Comparison of ENCODE assay signal across 2 cellular contexts in the genomic region with DNA sequence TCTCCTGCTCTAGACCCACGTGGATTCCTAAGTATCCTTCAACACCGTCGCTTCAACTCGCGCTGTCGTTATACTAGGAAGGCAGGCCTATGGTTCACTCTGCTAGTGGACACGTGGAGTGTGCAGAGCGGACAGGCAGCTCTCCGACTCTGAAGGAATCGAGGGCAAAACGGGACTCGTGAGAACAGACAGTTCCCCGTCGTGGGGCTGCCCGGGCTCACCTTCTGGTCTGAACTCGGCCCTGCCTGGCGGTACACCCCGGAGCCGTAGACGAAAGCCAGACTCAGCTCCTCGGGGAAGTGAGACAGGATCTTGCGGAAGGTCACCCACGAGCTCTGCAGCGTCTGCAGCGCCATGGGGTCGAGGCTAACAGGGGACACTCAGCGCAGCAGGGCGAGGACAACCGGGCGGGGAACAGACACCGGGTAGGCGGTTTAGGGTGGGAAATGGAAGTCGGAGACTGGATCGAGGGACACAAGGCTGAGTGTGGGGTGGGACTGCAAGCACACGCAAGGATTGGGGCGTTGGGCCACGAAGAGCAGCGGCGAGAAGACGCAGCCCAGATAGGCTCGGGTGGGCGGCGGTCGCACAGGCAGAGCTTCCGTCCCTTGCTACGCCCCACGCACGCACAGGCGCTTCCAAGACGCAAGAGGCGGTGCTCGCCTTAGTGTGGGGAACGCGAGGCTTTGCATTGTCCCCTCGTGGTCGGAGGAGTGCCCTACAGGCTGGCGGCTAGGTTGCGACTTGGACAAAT.
TF ChIP-seq lines count a peak whose summit lies in the region.

A gene with protein sequence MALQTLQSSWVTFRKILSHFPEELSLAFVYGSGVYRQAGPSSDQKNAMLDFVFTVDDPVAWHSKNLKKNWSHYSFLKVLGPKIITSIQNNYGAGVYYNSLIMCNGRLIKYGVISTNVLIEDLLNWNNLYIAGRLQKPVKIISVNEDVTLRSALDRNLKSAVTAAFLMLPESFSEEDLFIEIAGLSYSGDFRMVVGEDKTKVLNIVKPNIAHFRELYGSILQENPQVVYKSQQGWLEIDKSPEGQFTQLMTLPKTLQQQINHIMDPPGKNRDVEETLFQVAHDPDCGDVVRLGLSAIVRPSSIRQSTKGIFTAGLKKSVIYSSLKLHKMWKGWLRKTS (minus strand): TSS at position 605 of the 754 bp plus-strand sequence. CDS start 249 bp downstream, at position 356.

TF ChIP-seq in HEK293T, 16 proteins besides CTCF, POLR2A, EP300 and RAD21 (continued from another document):
- TF ChIP-seq, protein P1, sequence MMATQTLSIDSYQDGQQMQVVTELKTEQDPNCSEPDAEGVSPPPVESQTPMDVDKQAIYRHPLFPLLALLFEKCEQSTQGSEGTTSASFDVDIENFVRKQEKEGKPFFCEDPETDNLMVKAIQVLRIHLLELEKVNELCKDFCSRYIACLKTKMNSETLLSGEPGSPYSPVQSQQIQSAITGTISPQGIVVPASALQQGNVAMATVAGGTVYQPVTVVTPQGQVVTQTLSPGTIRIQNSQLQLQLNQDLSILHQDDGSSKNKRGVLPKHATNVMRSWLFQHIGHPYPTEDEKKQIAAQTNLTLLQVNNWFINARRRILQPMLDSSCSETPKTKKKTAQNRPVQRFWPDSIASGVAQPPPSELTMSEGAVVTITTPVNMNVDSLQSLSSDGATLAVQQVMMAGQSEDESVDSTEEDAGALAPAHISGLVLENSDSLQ (IDR thresholded peaks at IDR 0.05), result no peak
- no peak for TF ChIP-seq HDGF (IDR thresholded peaks at IDR 0.05; ENCODE audit: borderline replicate concordance)
- TF ChIP-seq FOXK2 (IDR thresholded peaks at IDR 0.05), result no peak
- no peak for TF ChIP-seq CTBP1 (IDR thresholded peaks at IDR 0.05; ENCODE audit: borderline replicate concordance)
TF ChIP-seq in HEK293T: peak in this region for 3.

TF ChIP-seq in SK-N-SH, 30 proteins besides CTCF, POLR2A, EP300 and RAD21 (continued from another document):
- TF ChIP-seq, protein P2, sequence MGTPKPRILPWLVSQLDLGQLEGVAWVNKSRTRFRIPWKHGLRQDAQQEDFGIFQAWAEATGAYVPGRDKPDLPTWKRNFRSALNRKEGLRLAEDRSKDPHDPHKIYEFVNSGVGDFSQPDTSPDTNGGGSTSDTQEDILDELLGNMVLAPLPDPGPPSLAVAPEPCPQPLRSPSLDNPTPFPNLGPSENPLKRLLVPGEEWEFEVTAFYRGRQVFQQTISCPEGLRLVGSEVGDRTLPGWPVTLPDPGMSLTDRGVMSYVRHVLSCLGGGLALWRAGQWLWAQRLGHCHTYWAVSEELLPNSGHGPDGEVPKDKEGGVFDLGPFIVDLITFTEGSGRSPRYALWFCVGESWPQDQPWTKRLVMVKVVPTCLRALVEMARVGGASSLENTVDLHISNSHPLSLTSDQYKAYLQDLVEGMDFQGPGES (IDR thresholded peaks at IDR 0.05; ENCODE audit: low read depth, low read length), result no peak
- TF ChIP-seq, protein P3, sequence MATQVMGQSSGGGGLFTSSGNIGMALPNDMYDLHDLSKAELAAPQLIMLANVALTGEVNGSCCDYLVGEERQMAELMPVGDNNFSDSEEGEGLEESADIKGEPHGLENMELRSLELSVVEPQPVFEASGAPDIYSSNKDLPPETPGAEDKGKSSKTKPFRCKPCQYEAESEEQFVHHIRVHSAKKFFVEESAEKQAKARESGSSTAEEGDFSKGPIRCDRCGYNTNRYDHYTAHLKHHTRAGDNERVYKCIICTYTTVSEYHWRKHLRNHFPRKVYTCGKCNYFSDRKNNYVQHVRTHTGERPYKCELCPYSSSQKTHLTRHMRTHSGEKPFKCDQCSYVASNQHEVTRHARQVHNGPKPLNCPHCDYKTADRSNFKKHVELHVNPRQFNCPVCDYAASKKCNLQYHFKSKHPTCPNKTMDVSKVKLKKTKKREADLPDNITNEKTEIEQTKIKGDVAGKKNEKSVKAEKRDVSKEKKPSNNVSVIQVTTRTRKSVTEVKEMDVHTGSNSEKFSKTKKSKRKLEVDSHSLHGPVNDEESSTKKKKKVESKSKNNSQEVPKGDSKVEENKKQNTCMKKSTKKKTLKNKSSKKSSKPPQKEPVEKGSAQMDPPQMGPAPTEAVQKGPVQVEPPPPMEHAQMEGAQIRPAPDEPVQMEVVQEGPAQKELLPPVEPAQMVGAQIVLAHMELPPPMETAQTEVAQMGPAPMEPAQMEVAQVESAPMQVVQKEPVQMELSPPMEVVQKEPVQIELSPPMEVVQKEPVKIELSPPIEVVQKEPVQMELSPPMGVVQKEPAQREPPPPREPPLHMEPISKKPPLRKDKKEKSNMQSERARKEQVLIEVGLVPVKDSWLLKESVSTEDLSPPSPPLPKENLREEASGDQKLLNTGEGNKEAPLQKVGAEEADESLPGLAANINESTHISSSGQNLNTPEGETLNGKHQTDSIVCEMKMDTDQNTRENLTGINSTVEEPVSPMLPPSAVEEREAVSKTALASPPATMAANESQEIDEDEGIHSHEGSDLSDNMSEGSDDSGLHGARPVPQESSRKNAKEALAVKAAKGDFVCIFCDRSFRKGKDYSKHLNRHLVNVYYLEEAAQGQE (IDR thresholded peaks at IDR 0.05; ENCODE audit: low read depth, low read length), result no peak
- TF ChIP-seq RXRA (IDR thresholded peaks at IDR 0.05; ENCODE audit: borderline replicate concordance, low read depth), result no peak
- TF ChIP-seq MXI1 (IDR thresholded peaks at IDR 0.05; ENCODE audit: low read depth, low read length), result peak; percentile 89
- TF ChIP-seq JUND (IDR thresholded peaks at IDR 0.05), result no peak
- TF ChIP-seq NFIC (IDR thresholded peaks at IDR 0.05; ENCODE audit: borderline replicate concordance), result no peak
- TF ChIP-seq, protein P4, sequence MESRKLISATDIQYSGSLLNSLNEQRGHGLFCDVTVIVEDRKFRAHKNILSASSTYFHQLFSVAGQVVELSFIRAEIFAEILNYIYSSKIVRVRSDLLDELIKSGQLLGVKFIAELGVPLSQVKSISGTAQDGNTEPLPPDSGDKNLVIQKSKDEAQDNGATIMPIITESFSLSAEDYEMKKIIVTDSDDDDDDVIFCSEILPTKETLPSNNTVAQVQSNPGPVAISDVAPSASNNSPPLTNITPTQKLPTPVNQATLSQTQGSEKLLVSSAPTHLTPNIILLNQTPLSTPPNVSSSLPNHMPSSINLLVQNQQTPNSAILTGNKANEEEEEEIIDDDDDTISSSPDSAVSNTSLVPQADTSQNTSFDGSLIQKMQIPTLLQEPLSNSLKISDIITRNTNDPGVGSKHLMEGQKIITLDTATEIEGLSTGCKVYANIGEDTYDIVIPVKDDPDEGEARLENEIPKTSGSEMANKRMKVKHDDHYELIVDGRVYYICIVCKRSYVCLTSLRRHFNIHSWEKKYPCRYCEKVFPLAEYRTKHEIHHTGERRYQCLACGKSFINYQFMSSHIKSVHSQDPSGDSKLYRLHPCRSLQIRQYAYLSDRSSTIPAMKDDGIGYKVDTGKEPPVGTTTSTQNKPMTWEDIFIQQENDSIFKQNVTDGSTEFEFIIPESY (IDR thresholded peaks at IDR 0.05; ENCODE audit: borderline replicate concordance, low read depth), result no peak
- TF ChIP-seq, protein P5, sequence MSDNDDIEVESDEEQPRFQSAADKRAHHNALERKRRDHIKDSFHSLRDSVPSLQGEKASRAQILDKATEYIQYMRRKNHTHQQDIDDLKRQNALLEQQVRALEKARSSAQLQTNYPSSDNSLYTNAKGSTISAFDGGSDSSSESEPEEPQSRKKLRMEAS (IDR thresholded peaks at IDR 0.05; ENCODE audit: low read depth), result peak; percentile 84
- peak; percentile 89 for TF ChIP-seq SIN3A (IDR thresholded peaks at IDR 0.05; ENCODE audit: borderline replicate concordance, low read depth, low read length)
- TF ChIP-seq EZH2phosphoT487 (IDR thresholded peaks at IDR 0.05; ENCODE audit: borderline replicate concordance, low read depth), result no peak
- TF ChIP-seq ELF1 (IDR thresholded peaks at IDR 0.05), result peak; percentile 75
- TF ChIP-seq FOXJ3 (CRISPR knock-in tag; IDR thresholded peaks at IDR 0.05), result 0 out of 2 replicates have a peak, but pooled peaks have one; percentile 31
- peak; percentile 86 for TF ChIP-seq TAF1 (IDR thresholded peaks at IDR 0.05; ENCODE audit: borderline replicate concordance, low read depth, low read length)
- TF ChIP-seq GABPA (IDR thresholded peaks at IDR 0.05; ENCODE audit: low read depth), result peak; percentile 60
- peak; percentile 81 for TF ChIP-seq CHD2 (IDR thresholded peaks at IDR 0.05; ENCODE audit: low read length, partially characterized antibody)
- TF ChIP-seq, protein P6, sequence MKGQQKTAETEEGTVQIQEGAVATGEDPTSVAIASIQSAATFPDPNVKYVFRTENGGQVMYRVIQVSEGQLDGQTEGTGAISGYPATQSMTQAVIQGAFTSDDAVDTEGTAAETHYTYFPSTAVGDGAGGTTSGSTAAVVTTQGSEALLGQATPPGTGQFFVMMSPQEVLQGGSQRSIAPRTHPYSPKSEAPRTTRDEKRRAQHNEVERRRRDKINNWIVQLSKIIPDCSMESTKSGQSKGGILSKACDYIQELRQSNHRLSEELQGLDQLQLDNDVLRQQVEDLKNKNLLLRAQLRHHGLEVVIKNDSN (IDR thresholded peaks at IDR 0.05; ENCODE audit: borderline replicate concordance, low read depth), result no peak
- peak; percentile 96 for TF ChIP-seq POLR2AphosphoS5 (IDR thresholded peaks at IDR 0.05; ENCODE audit: low read depth, low read length)
- no peak for TF ChIP-seq TEAD4 (IDR thresholded peaks at IDR 0.05; ENCODE audit: borderline replicate concordance, insufficient read depth)
- peak; percentile 33; the same call in 1 of the 2 replicates for TF ChIP-seq SMC3 (IDR thresholded peaks at IDR 0.05; ENCODE audit: low read depth, low read length)
- TF ChIP-seq, protein P7, sequence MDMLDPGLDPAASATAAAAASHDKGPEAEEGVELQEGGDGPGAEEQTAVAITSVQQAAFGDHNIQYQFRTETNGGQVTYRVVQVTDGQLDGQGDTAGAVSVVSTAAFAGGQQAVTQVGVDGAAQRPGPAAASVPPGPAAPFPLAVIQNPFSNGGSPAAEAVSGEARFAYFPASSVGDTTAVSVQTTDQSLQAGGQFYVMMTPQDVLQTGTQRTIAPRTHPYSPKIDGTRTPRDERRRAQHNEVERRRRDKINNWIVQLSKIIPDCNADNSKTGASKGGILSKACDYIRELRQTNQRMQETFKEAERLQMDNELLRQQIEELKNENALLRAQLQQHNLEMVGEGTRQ (IDR thresholded peaks at IDR 0.05; ENCODE audit: borderline replicate concordance, low read depth, low read length), result no peak
- 0 out of 2 replicates have a peak, but pooled peaks have one; percentile 23 for TF ChIP-seq RFX5 (IDR thresholded peaks at IDR 0.05; ENCODE audit: low read length)
- TF ChIP-seq YY1 (IDR thresholded peaks at IDR 0.05; ENCODE audit: low read depth), result peak; percentile 50; the same call in 1 of the 2 replicates
- TF ChIP-seq NRF1 (IDR thresholded peaks at IDR 0.05; ENCODE audit: low read depth, low read length), result peak; percentile 44
